In the genomic region with DNA sequence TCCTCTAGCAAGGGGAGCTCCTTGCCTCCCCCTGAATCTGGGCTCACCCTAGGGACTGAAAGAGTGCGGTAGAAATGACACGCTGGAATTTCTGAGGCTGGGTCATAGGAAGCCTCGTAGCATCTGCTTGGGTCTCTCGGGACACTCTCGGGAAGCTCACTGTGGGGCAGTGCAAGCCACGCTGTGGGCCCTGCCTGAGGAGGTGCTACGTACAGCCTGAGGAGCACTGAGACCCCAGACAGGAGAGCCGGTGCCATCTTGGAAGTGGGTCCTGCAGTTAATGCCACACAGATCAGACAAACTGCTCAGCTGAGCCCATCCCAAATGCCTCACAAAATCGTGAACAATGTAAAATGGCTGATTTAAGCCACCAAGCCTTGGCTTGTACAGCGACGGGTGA, we compare ENCODE assay signal across 14 cellular contexts. TPM values are rescaled to one million over a fixed set of nuclear protein-coding genes. Genes with fewer than 3 reads are reported as not detected.
DNase-seq lines count a peak whose midpoint lies in the region; ATAC-seq, FAIRE-seq and TF ChIP-seq lines count a peak whose summit lies in the region.
"Had no signal": no experiment of that assay in that cellular context is flagged by ENCODE, and none has a peak within 500 bp of the region (broad histone marks: within the 10 kb centered on the region; RNA-seq: fewer than 3 reads in every experiment).

No MANE protein-coding gene starts in this region.

- H3K9ac ChIP-seq in Karpas-422 (ENCODE audit: low read length) (no peak overlapping the region; the same call in 1 of the 2 replicates), GM12878 (ENCODE audit: control insufficient read depth, insufficient read depth, low read length) (peak overlapping the region; percentile 23; the same call in 1 of the 2 replicates)

- intact Hi-C loops in GM12878 (cut with micrococcal nuclease; ENCODE audit: unreplicated experiment) = loop anchor here (10.0 kb wide), 1 partner anchor 483 kb away; no protein-coding TSS in a partner anchor
- intact Hi-C loops in sigmoid colon (cut with DNase I) = loop anchor here (2.0 kb wide), 1 partner anchor 453 kb away; the partner anchor contains the start of gene CLPTM1L

- H3K36me3 ChIP-seq in Karpas-422 (ENCODE audit: insufficient read depth, low read length) = peaks cover 15% of the 10 kb centered on the region; the same call in 1 of the 2 replicates
- peaks cover 14 to 21% of the 10 kb centered on the region in 2 experiments for H3K36me3 ChIP-seq in GM12878 (ENCODE audit: control insufficient read depth in 2 of 2, insufficient read depth in 2 of 2, low read length in 1 of 2)
- H3K36me3 ChIP-seq in sigmoid colon = peaks cover 7 to 28% (median 14%) of the 10 kb centered on the region in 4 donors
- H3K36me3 ChIP-seq: ovary had no signal

- TF ChIP-seq CTCF in GM12878 (IDR thresholded peaks at IDR 0.05 in 2 of 3, conservative IDR thresholded peaks at IDR 0.05 in 1 of 3; ENCODE audit: control insufficient read depth in 2 of 3, extremely low read depth in 1 of 3, insufficient read depth in 1 of 3, low read depth in 3 of 3, low read length in 3 of 3) = no peak
- TF ChIP-seq CTCF in sigmoid colon (IDR thresholded peaks at IDR 0.05) = no peak

- peaks cover 35% of the 10 kb centered on the region for H3K36me3 Mint-ChIP-seq in activated CD8-positive, alpha-beta memory T cell treated with anti-CD3 and anti-CD28 coated beads, Interleukin-2, amount 10 ng/mL, durations not matched to agents 7 days and 5 days

- H3K9me3 ChIP-seq in Karpas-422 (ENCODE audit: low read length) (no peaks in the 10 kb centered on the region), GM12878 (replicated peaks; ENCODE audit: control insufficient read depth, insufficient read depth, low read length) (no peaks in the 10 kb centered on the region), sigmoid colon (no peaks in the 10 kb centered on the region)
- H3K9me3 ChIP-seq: ovary, transverse colon had no signal

- H3K27ac ChIP-seq in Karpas-422 (ENCODE audit: low read length) = no peak overlapping the region
- no peak overlapping the region for H3K27ac ChIP-seq in GM12878 (ENCODE audit: control insufficient read depth, insufficient read depth)
- H3K27ac ChIP-seq in sigmoid colon = no peak overlapping the region
- H3K27ac ChIP-seq: ovary, transverse colon had no signal

- H3K79me2 ChIP-seq in Karpas-422 (ENCODE audit: low read length) (peaks cover 36% of the 10 kb centered on the region), GM12878 (ENCODE audit: control insufficient read depth, insufficient read depth, low read length) (peaks cover 62% of the 10 kb centered on the region)

- SMC1A ChIA-PET in GM12878 (lab: Charles Lee; ENCODE audit: uncharacterized antibody, unreplicated experiment) = no interaction called here

- H3K4me2 ChIP-seq in Karpas-422 (ENCODE audit: low read depth, low read length, poor library complexity, severe bottlenecking) (peak overlapping the region; percentile 83), GM12878 (ENCODE audit: control insufficient read depth, insufficient read depth) (peak overlapping the region; percentile 98)

- no TSS peak for BruUV-seq in GM12878 (replicated peaks; lab: Mats Ljungman, UMichigan)

- H3K27ac Mint-ChIP-seq in activated CD8-positive, alpha-beta memory T cell treated with anti-CD3 and anti-CD28 coated beads, Interleukin-2, amount 10 ng/mL, durations not matched to agents 7 days and 5 days = peak overlapping the region; percentile 38

- H3K4me1 Mint-ChIP-seq in activated CD8-positive, alpha-beta memory T cell treated with anti-CD3 and anti-CD28 coated beads, Interleukin-2, amount 10 ng/mL, durations not matched to agents 7 days and 5 days = peaks cover 64% of the 10 kb centered on the region

- H3K9me2 ChIP-seq in Karpas-422 (replicated peaks; ENCODE audit: insufficient read depth, low read length) = no peaks in the 10 kb centered on the region

- TF ChIP-seq EP300 in GM12878 (IDR thresholded peaks at IDR 0.05; ENCODE audit: borderline replicate concordance in 1 of 2, control insufficient read depth in 1 of 2, low read depth in 2 of 2, low read length in 2 of 2) = no peak
- TF ChIP-seq EP300 in sigmoid colon (IDR thresholded peaks at IDR 0.05) = no peak

- TF ChIP-seq POLR2A in GM12878 (IDR thresholded peaks at IDR 0.05; ENCODE audit: low read depth, low read length) (no peak), sigmoid colon (IDR thresholded peaks at IDR 0.05) (no peak)

- DNase-seq in activated CD8-positive, alpha-beta memory T cell treated with anti-CD3 and anti-CD28 coated beads, Interleukin-2, amount 10 ng/mL, durations not matched to agents 7 days and 5 days = no peak
- DNase-seq in activated CD8-positive, alpha-beta memory T cell treated with anti-CD3 and anti-CD28 coated beads, Interleukin-2, amount 50 U/mL, for 48 hours = no peak
- DNase-seq in Karpas-422 = no peak
- DNase-seq in GM12878 (ENCODE audit: low read depth, low spot score) = no peak
- DNase-seq in sigmoid colon = peak; percentile 44
- no peak for DNase-seq in GM19238 (ENCODE audit: insufficient read length, low spot score)
- DNase-seq in NCI-H1417 (lab: John Stamatoyannopoulos, UW) = no peak
- DNase-seq: ACHN, dermis blood vessel endothelial cell, DMS153, ovary, transverse colon had no signal

- no peak overlapping the region for H2AFZ ChIP-seq in Karpas-422 (ENCODE audit: low read length)
- no peak overlapping the region for H2AFZ ChIP-seq in GM12878 (ENCODE audit: control insufficient read depth, low read depth, low read length)

- WGBS in GM12878 (ENCODE audit: insufficient coverage, insufficient replicate concordance, low lambda C conversion rate, missing lambda C conversion rate) = 45% methylated on average over 11 of the region's 11 CpGs
- WGBS in sigmoid colon, 2 donors = 90 to 94% methylated on average over 11 of the region's 11 CpGs

- H3K4me3 ChIP-seq in Karpas-422 (ENCODE audit: low read length) (peak overlapping the region; percentile 85; the same call in 1 of the 2 replicates), GM12878 (peak overlapping the region; percentile 33; the same call in 1 of the 2 replicates), sigmoid colon (no peak overlapping the region)
- H3K4me3 ChIP-seq: ovary had no signal

- RAD21 ChIA-PET in GM12878 (lab: Charles Lee; ENCODE audit: unreplicated experiment) = interaction anchor here (2.0 kb wide), 1 partner anchor 34 kb away, joined by 10 read pairs; no protein-coding TSS in a partner anchor

- no peak for ATAC-seq in activated CD8-positive, alpha-beta memory T cell treated with anti-CD3 and anti-CD28 coated beads, Interleukin-2, amount 10 ng/mL, durations not matched to agents 7 days and 5 days
- ATAC-seq in GM12878 = no peak
- ATAC-seq in HG03039 (IDR thresholded peaks at IDR 0.05; ENCODE audit: unreplicated experiment) = no peak
- ATAC-seq: activated CD4-positive, CD25-positive, alpha-beta regulatory T cell treated with anti-CD3 and anti-CD28 coated beads, Interleukin-2, amount 50 U/mL, for 24 hours had no signal

- POLR2A ChIA-PET in GM12878 (lab: Charles Lee) = no interaction called here

- no peak for FAIRE-seq in GM12878 (lab: Jason Lieb, UNC)

- peaks cover 8% of the 10 kb centered on the region for H4K20me1 ChIP-seq in Karpas-422 (ENCODE audit: insufficient read depth, low read depth, low read length)
- no peaks in the 10 kb centered on the region for H4K20me1 ChIP-seq in GM12878 (ENCODE audit: control insufficient read depth, insufficient read depth)

- CTCF ChIA-PET in activated CD8-positive, alpha-beta memory T cell treated with anti-CD3 and anti-CD28 coated beads, Interleukin-2, amount 10 ng/mL, durations not matched to agents 7 days and 5 days (lab: Charles Lee) = no interaction called here
- CTCF ChIA-PET in GM12878 (lab: Yijun Ruan, JAX) = no interaction called here

- no peaks in the 10 kb centered on the region for H3K27me3 Mint-ChIP-seq in activated CD8-positive, alpha-beta memory T cell treated with anti-CD3 and anti-CD28 coated beads, Interleukin-2, amount 10 ng/mL, durations not matched to agents 7 days and 5 days

- H3K4me1 ChIP-seq in Karpas-422 (ENCODE audit: low read length) = peaks cover 57% of the 10 kb centered on the region
- H3K4me1 ChIP-seq in GM12878 (ENCODE audit: control insufficient read depth, insufficient read depth, low read length) = peaks cover 26% of the 10 kb centered on the region
- peaks cover 0 to 34% (median 32%) of the 10 kb centered on the region in 4 donors for H3K4me1 ChIP-seq in sigmoid colon

- peak overlapping the region; percentile 40 for H3K4me3 Mint-ChIP-seq in activated CD8-positive, alpha-beta memory T cell treated with anti-CD3 and anti-CD28 coated beads, Interleukin-2, amount 10 ng/mL, durations not matched to agents 7 days and 5 days

- no peak for TF ChIP-seq RAD21 in GM12878 (IDR thresholded peaks at IDR 0.05; ENCODE audit: insufficient read depth, low read depth, low read length)

- in situ Hi-C loops in GM12878 (cut with MboI) = loop anchor here (5.0 kb wide), 1 partner anchor 311 kb away; no protein-coding TSS in a partner anchor

- H3K9me3 Mint-ChIP-seq in activated CD8-positive, alpha-beta memory T cell treated with anti-CD3 and anti-CD28 coated beads, Interleukin-2, amount 10 ng/mL, durations not matched to agents 7 days and 5 days (ENCODE audit: low read depth) = no peaks in the 10 kb centered on the region

- no peaks in the 10 kb centered on the region for H3K27me3 ChIP-seq in Karpas-422 (ENCODE audit: low read length)
- no peaks in the 10 kb centered on the region for H3K27me3 ChIP-seq in GM12878 (replicated peaks in 1 of 2; ENCODE audit: control insufficient read depth in 2 of 2, insufficient read depth in 2 of 2, low read length in 1 of 2)
- H3K27me3 ChIP-seq in sigmoid colon = no peaks in the 10 kb centered on the region
- H3K27me3 ChIP-seq: ovary, transverse colon had no signal

RNA-seq across cellular contexts. Expression of gene MRPL36, which starts 1.8 kb away (rescaled TPM):
- 10 to 100 TPM; 62.0 to 84.7 TPM for total RNA-seq in activated CD8-positive, alpha-beta memory T cell treated with anti-CD3 and anti-CD28 coated beads, Interleukin-2, amount 10 ng/mL, durations not matched to agents 7 days and 5 days
- total RNA-seq in Karpas-422 (2014; rRNA removed; shearing (Covaris generic); ENCODE audit: low replicate concordance) = 63.7 and 67.1 TPM in 2 replicates
- total RNA-seq in GM12878 (2013; cell fraction: nucleolus; rRNA removed) = 10.8 and 11.5 TPM in 2 replicates
- total RNA-seq in GM12878 (2014; rRNA removed) (106 and 109 TPM in 2 replicates), GM12878 (2014; rRNA removed; fragmentation: Illumina TruSeq; extraction: Trizol) (86.8 and 103 TPM in 2 replicates), GM12878 (2021) (89.2 and 95.9 TPM in 2 replicates), sigmoid colon (10 to 100 TPM; 32.4 to 59.4 (median 49.2) TPM)
- polyA plus RNA-seq in GM12878 (2011; ENCODE audit: low read depth) = 83.9 TPM
- polyA plus RNA-seq in GM12878 (2011; rRNA removed) (93.2 and 130 TPM in 2 replicates), GM12878 (2014; fragmentation: Illumina TruSeq; extraction: Trizol) (47.1 and 105 TPM in 2 replicates), GM12878 (2014; fragmentation: Nextera tagmentation; extraction: Ambion mirVana) (100 to 1,000 TPM; 510 to 559 TPM), GM12878 (2014; rRNA removed) (156 and 175 TPM in 2 replicates), GM12878 (2016; fragmentation: Nextera tagmentation; extraction: Ambion mirVana) (100 to 1,000 TPM; 219 to 221 TPM), sigmoid colon (10 to 100 TPM; 65.9 to 77.9 (median 70.9) TPM)
- polyA plus RNA-seq in GM12878 (2011; cell fraction: cytosol; rRNA removed) = 93.4 and 134 TPM in 2 replicates
- 68.3 and 75.4 TPM in 2 replicates for polyA plus RNA-seq in GM12878 (2011; cell fraction: nucleus; rRNA removed)
- polyA plus RNA-seq in GM12878 (2012) = 82.7 and 85.4 TPM in 2 replicates
- polyA minus RNA-seq in GM12878 (2011; rRNA and poly(A)+ RNA removed) = 47.8 and 60.0 TPM in 2 replicates
- 21.2 and 24.9 TPM in 2 replicates for polyA minus RNA-seq in GM12878 (2011; cell fraction: cytosol; rRNA and poly(A)+ RNA removed)
- 29.1 and 36.6 TPM in 2 replicates for polyA minus RNA-seq in GM12878 (2011; cell fraction: nucleus; rRNA and poly(A)+ RNA removed)

RNA-seq across cellular contexts. Expression of gene NDUFS6, which starts 3.4 kb away (rescaled TPM):
- 10 to 100 TPM; 35.2 to 37.5 TPM for total RNA-seq in activated CD8-positive, alpha-beta memory T cell treated with anti-CD3 and anti-CD28 coated beads, Interleukin-2, amount 10 ng/mL, durations not matched to agents 7 days and 5 days
- 41.4 and 76.8 TPM in 2 replicates for total RNA-seq in Karpas-422 (2014; rRNA removed; shearing (Covaris generic); ENCODE audit: low replicate concordance)
- 4.4 and 7.1 TPM in 2 replicates for total RNA-seq in GM12878 (2013; cell fraction: nucleolus; rRNA removed)
- 55.3 and 57.1 TPM in 2 replicates for total RNA-seq in GM12878 (2014; rRNA removed)
- total RNA-seq in GM12878 (2014; rRNA removed; fragmentation: Illumina TruSeq; extraction: Trizol) = 49.5 and 60.4 TPM in 2 replicates
- 56.4 and 57.5 TPM in 2 replicates for total RNA-seq in GM12878 (2021)
- 14.7 TPM for polyA plus RNA-seq in GM12878 (2011; ENCODE audit: low read depth)
- polyA plus RNA-seq in GM12878 (2011; rRNA removed) = 35.6 and 38.7 TPM in 2 replicates
- 88.2 and 134 TPM in 2 replicates for polyA plus RNA-seq in GM12878 (2011; cell fraction: cytosol; rRNA removed)
- polyA plus RNA-seq in GM12878 (2011; cell fraction: nucleus; rRNA removed) = 38.2 and 92.1 TPM in 2 replicates
- polyA plus RNA-seq in GM12878 (2012) = 47.9 and 84.2 TPM in 2 replicates
- 12.1 and 29.4 TPM in 2 replicates for polyA plus RNA-seq in GM12878 (2014; fragmentation: Illumina TruSeq; extraction: Trizol)
- polyA plus RNA-seq in GM12878 (2014; fragmentation: Nextera tagmentation; extraction: Ambion mirVana) = 10 to 100 TPM; 20.7 to 59.0 TPM
- polyA plus RNA-seq in GM12878 (2014; rRNA removed) = 80.9 and 98.9 TPM in 2 replicates
- polyA plus RNA-seq in GM12878 (2016; fragmentation: Nextera tagmentation; extraction: Ambion mirVana) = 100 to 1,000 TPM; 195 to 213 TPM
- polyA minus RNA-seq in GM12878 (2011; rRNA and poly(A)+ RNA removed) = 11.6 and 15.6 TPM in 2 replicates
- 13.9 and 24.0 TPM in 2 replicates for polyA minus RNA-seq in GM12878 (2011; cell fraction: cytosol; rRNA and poly(A)+ RNA removed)
- 8.9 and 20.6 TPM in 2 replicates for polyA minus RNA-seq in GM12878 (2011; cell fraction: nucleus; rRNA and poly(A)+ RNA removed)
- total RNA-seq in sigmoid colon = 10 to 100 TPM; 34.9 to 82.6 (median 55.4) TPM
- 100 to 1,000 TPM in 2 of 3 donors, 10 to 100 TPM in 1; 94.0 to 156 (median 111) TPM for polyA plus RNA-seq in sigmoid colon

Comparison
In these comparisons a context has a peak if more than half of its experiments do, and no peak if none do; other contexts are left out.
1. H3K4me3 ChIP-seq: peak in Karpas-422 (single experiment) and GM12878 (single experiment); none in sigmoid colon (0 of 4).